Comparison of ENCODE assay signal across 1 cellular context in genomic region chr3:171967137-171967783, GRCh38.
TF ChIP-seq lines count a peak whose summit lies in the region.

No MANE protein-coding gene starts in this region.

TF ChIP-seq in HepG2, 621 proteins besides CTCF, POLR2A, EP300 and RAD21 (continued from another document and continues in another):
- TF ChIP-seq ZNF646 (CRISPR knock-in tag; IDR thresholded peaks at IDR 0.05), result no peak
- no peak for TF ChIP-seq XRCC5 (optimal IDR thresholded peaks at IDR 0.05; ENCODE audit: low read length)
- peak; percentile 45 for TF ChIP-seq FOXA1 (IDR thresholded peaks at IDR 0.05)
- peak; percentile 96 for TF ChIP-seq FOXA1 (CRISPR knock-in tag; IDR thresholded peaks at IDR 0.05)
- TF ChIP-seq ZNF790 (CRISPR knock-in tag; IDR thresholded peaks at IDR 0.05; ENCODE audit: borderline replicate concordance), result no peak
- TF ChIP-seq ZNF513 (CRISPR knock-in tag; conservative IDR thresholded peaks at IDR 0.05), result no peak
- TF ChIP-seq XBP1 (CRISPR knock-in tag; IDR thresholded peaks at IDR 0.05), result no peak
- no peak for TF ChIP-seq ZFP41 (CRISPR knock-in tag; IDR thresholded peaks at IDR 0.05; ENCODE audit: borderline replicate concordance)
- no peak for TF ChIP-seq SYNCRIP (IDR thresholded peaks at IDR 0.05; ENCODE audit: insufficient read depth, low read depth, low read length)
- 0 out of 2 replicates have a peak, but pooled peaks have one; percentile 41 for TF ChIP-seq ZFP36L1 (CRISPR knock-in tag; IDR thresholded peaks at IDR 0.05)
- no peak for TF ChIP-seq AKNA (CRISPR knock-in tag; IDR thresholded peaks at IDR 0.05; ENCODE audit: borderline replicate concordance)
- no peak for TF ChIP-seq ATF5 (CRISPR knock-in tag; IDR thresholded peaks at IDR 0.05; ENCODE audit: low read depth)
- TF ChIP-seq PCBP2 (optimal IDR thresholded peaks at IDR 0.05; ENCODE audit: low read depth, low read length, poor library complexity, severe bottlenecking), result no peak
- peak; percentile 92 for TF ChIP-seq CREM (IDR thresholded peaks at IDR 0.05)
- no peak for TF ChIP-seq CREM (CRISPR knock-in tag; IDR thresholded peaks at IDR 0.05)
- peak; percentile 98 for TF ChIP-seq FOXA3 (CRISPR knock-in tag; IDR thresholded peaks at IDR 0.05)
- peak; percentile 80 for TF ChIP-seq ARNTL (CRISPR knock-in tag; IDR thresholded peaks at IDR 0.05)
- no peak for TF ChIP-seq PAWR (CRISPR knock-in tag; IDR thresholded peaks at IDR 0.05; ENCODE audit: borderline replicate concordance)
- peak; percentile 91; the same call in 1 of the 2 replicates for TF ChIP-seq TARDBP (CRISPR knock-in tag; IDR thresholded peaks at IDR 0.05)
- TF ChIP-seq ZNF609 (CRISPR knock-in tag; IDR thresholded peaks at IDR 0.05; ENCODE audit: borderline replicate concordance), result peak; percentile 94
- TF ChIP-seq ZFP82 (CRISPR knock-in tag; IDR thresholded peaks at IDR 0.05; ENCODE audit: borderline replicate concordance), result no peak
- no peak for TF ChIP-seq NRL (CRISPR knock-in tag; IDR thresholded peaks at IDR 0.05; ENCODE audit: borderline replicate concordance)
- TF ChIP-seq ATF7-NPFF (CRISPR knock-in tag; IDR thresholded peaks at IDR 0.05; ENCODE audit: low read depth), result no peak
- TF ChIP-seq FLYWCH1 (CRISPR knock-in tag; IDR thresholded peaks at IDR 0.05), result no peak
- TF ChIP-seq HDAC6 (IDR thresholded peaks at IDR 0.05; ENCODE audit: low read depth, low read length), result no peak
- peak; percentile 79; the same call in 1 of the 2 replicates for TF ChIP-seq MEIS1 (CRISPR knock-in tag; IDR thresholded peaks at IDR 0.05; ENCODE audit: borderline replicate concordance)
- TF ChIP-seq NFRKB (IDR thresholded peaks at IDR 0.05), result no peak
- no peak for TF ChIP-seq ZMAT3 (CRISPR knock-in tag; conservative IDR thresholded peaks at IDR 0.05)
- no peak for TF ChIP-seq E2F5 (CRISPR knock-in tag; conservative IDR thresholded peaks at IDR 0.05)
- no peak for TF ChIP-seq NFYB (CRISPR knock-in tag; IDR thresholded peaks at IDR 0.05)
- no peak for TF ChIP-seq NR3C1 (CRISPR knock-in tag; IDR thresholded peaks at IDR 0.05)
- TF ChIP-seq TFDP1 (CRISPR knock-in tag; IDR thresholded peaks at IDR 0.05; ENCODE audit: borderline replicate concordance), result peak; percentile 69; the same call in 1 of the 2 replicates
